ENCODE assay signal across 22 cellular contexts in the genomic region with DNA sequence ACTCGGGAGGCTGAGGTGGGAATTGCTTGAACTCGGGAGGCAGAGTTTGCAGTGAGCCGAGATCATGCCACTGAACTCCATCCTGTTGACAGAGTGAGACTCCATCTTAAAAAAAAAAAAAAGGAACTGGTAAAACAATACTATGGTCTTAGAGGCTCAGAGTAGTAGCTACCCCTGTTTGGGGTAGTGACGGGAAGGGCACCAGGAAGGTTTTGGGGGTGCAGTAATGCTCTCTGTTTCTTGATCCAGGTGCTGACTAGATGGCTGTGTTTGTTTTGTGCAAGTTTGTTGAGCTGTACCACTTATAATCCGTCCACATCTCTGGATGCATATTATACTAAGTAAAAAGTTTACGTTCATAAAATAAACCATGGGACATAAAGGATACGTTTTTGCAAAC.
DNase-seq lines count a peak whose midpoint lies in the region; ATAC-seq and TF ChIP-seq lines count a peak whose summit lies in the region.
"Had no signal": no experiment of that assay in that cellular context is flagged by ENCODE, and none has a peak within 500 bp of the region (broad histone marks: within the 10 kb centered on the region; RNA-seq: fewer than 3 reads in every experiment).

No MANE protein-coding gene starts in this region.

- H3K4me1 ChIP-seq in endodermal cell (ENCODE audit: control insufficient read depth, insufficient read depth, low read length), result no peaks in the 10 kb centered on the region
- H3K4me1 ChIP-seq: BE2C, BLaER1 had no signal

- peaks cover 95% of the 10 kb centered on the region for H3K9me3 ChIP-seq in endodermal cell (ENCODE audit: control insufficient read depth, low read length)

- no peaks in the 10 kb centered on the region for H3K36me3 Mint-ChIP-seq in endodermal cell (ENCODE audit: low read depth)
- no peaks in the 10 kb centered on the region for H3K36me3 Mint-ChIP-seq in osteocyte (ENCODE audit: unreplicated experiment)
- H3K36me3 Mint-ChIP-seq: CD14-positive monocyte; CD4-positive, alpha-beta memory T cell; CD4-positive, CD25-positive, alpha-beta regulatory T cell; CD8-positive, alpha-beta memory T cell had no signal

- H3K4me3 ChIP-seq in endodermal cell (ENCODE audit: low read length), result peak overlapping the region; percentile 1
- H3K4me3 ChIP-seq: BLaER1 had no signal

- no peak overlapping the region for H3K27ac Mint-ChIP-seq in endodermal cell
- H3K27ac Mint-ChIP-seq in osteocyte (ENCODE audit: unreplicated experiment), result no peak overlapping the region
- H3K27ac Mint-ChIP-seq: CD4-positive, alpha-beta memory T cell; CD4-positive, CD25-positive, alpha-beta regulatory T cell; CD8-positive, alpha-beta memory T cell had no signal

- H3K27me3 Mint-ChIP-seq in endodermal cell (ENCODE audit: insufficient read depth) (no peaks in the 10 kb centered on the region), osteocyte (ENCODE audit: unreplicated experiment) (no peaks in the 10 kb centered on the region)
- H3K27me3 Mint-ChIP-seq: CD4-positive, alpha-beta memory T cell; CD4-positive, CD25-positive, alpha-beta regulatory T cell; CD8-positive, alpha-beta memory T cell had no signal

- no peaks in the 10 kb centered on the region for H3K4me1 Mint-ChIP-seq in endodermal cell
- H3K4me1 Mint-ChIP-seq in osteocyte (ENCODE audit: unreplicated experiment), result no peaks in the 10 kb centered on the region
- H3K4me1 Mint-ChIP-seq: CD14-positive monocyte; CD4-positive, alpha-beta memory T cell; CD4-positive, CD25-positive, alpha-beta regulatory T cell; CD8-positive, alpha-beta memory T cell had no signal

- DNase-seq in endodermal cell (no peak), osteocyte (ENCODE audit: extremely low spot score, unreplicated experiment) (peak; percentile 80), cerebellum (ENCODE audit: low spot score) (no peak), GM13976 (ENCODE audit: low spot score) (no peak)
- DNase-seq: 8988T; ACHN; BE2C; C1 segment of cervical spinal cord; CD4-positive, alpha-beta memory T cell; CD4-positive, CD25-positive, alpha-beta regulatory T cell; CD8-positive, alpha-beta memory T cell; COR-L47; DMS 273 treated with DMSO at 0.1 percent for 48 hours; DMS153; DMS53; DMS79; DND-41; EL; GF-D8 had no signal

- WGBS in endodermal cell (ENCODE audit: insufficient coverage in 1 of 2, insufficient read length in 1 of 2), 2 experiments, result 47 to 67% methylated on average over 6 to 7 of the region's 7 CpGs

- no peaks in the 10 kb centered on the region for H3K9me3 Mint-ChIP-seq in endodermal cell
- H3K9me3 Mint-ChIP-seq in osteocyte (ENCODE audit: unreplicated experiment), result peaks cover 7% of the 10 kb centered on the region

- ATAC-seq in HG03045 (IDR thresholded peaks at IDR 0.05; ENCODE audit: unreplicated experiment), result no peak

- in situ Hi-C loops in GM13976 (cut with MboI; ENCODE audit: low sequenced_read_pairs, unreplicated experiment), result no loop called here

- H3K36me3 ChIP-seq in endodermal cell (ENCODE audit: control insufficient read depth, insufficient read depth, low read length), result no peaks in the 10 kb centered on the region
- H3K36me3 ChIP-seq: BE2C, BLaER1 had no signal

- H3K4me3 Mint-ChIP-seq in endodermal cell, result no peak overlapping the region
- no peak overlapping the region for H3K4me3 Mint-ChIP-seq in osteocyte (ENCODE audit: unreplicated experiment)
- H3K4me3 Mint-ChIP-seq: CD14-positive monocyte; CD4-positive, alpha-beta memory T cell; CD4-positive, CD25-positive, alpha-beta regulatory T cell; CD8-positive, alpha-beta memory T cell had no signal

- no peak overlapping the region for H3K27ac ChIP-seq in endodermal cell (ENCODE audit: low read depth, low read length)
- H3K27ac ChIP-seq: BLaER1 had no signal

- H3K27me3 ChIP-seq in endodermal cell (ENCODE audit: control insufficient read depth, insufficient read depth, low read length, poor library complexity, severe bottlenecking), result no peaks in the 10 kb centered on the region
- H3K27me3 ChIP-seq: BE2C, BLaER1 had no signal

- no peak overlapping the region for H3K9ac ChIP-seq in endodermal cell (ENCODE audit: extremely low read depth, low read length, poor library complexity, severe bottlenecking)
- H3K9ac ChIP-seq: BLaER1 had no signal

- no peak for TF ChIP-seq CTCF in endodermal cell (conservative IDR thresholded peaks at IDR 0.05)
- TF ChIP-seq CTCF in osteocyte (IDR thresholded peaks at IDR 0.05), result no peak
- TF ChIP-seq CTCF in GM13976 (IDR thresholded peaks at IDR 0.05; ENCODE audit: borderline replicate concordance, control extremely low read depth, extremely low read depth, insufficient read depth, missing control alignments), result no peak
